8 cellular contexts compared by ENCODE assay signal in the genomic region with DNA sequence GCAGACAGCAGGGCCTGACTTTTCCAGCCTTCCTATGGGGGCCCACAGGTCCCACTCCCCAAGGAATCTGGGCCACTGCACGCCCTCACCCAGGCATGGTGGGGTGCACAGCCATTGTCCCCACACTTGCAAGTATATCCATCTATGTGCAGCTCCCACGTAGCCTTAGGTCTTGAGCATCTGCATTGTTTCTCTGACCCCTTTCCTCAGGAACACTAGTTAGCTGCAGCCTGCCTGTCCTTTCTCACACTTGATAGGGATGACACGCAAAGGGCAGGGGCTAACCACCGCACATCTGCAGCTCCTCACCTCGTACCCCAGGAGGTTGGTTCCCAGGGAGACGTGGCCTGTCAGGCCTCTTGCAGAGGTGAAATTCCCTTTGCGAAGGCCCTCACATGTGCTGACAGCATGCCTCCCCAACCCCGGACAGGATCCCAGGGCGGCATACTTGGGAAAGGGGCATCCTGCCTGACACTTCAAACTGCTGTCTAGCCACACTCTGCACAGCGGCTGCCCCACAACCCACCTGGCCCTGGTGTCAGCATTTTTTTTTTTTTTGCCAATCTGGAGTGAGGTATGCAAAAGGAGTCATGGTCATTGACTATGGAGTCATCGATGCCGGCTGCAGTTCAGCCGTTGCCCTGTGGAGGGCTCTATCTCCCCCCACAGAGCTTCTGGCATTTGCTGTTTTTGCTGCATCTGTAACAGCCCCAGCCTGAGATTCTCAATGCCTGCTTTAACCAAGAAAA. TPM values are rescaled to one million over a fixed set of nuclear protein-coding genes. Genes with fewer than 3 reads are reported as not detected.
DNase-seq lines count a peak whose midpoint lies in the region; ATAC-seq and TF ChIP-seq lines count a peak whose summit lies in the region.

No MANE protein-coding gene starts in this region.

- H3K27ac ChIP-seq in CD4-positive, alpha-beta memory T cell (ENCODE audit: low read depth, low read length) = no peak overlapping the region
- no peak overlapping the region for H3K27ac ChIP-seq in neural progenitor cell

- no peaks in the 10 kb centered on the region for H3K27me3 Mint-ChIP-seq in CD4-positive, alpha-beta memory T cell
- peaks cover 12% of the 10 kb centered on the region for H3K27me3 Mint-ChIP-seq in activated CD8-positive, alpha-beta memory T cell treated with anti-CD3 and anti-CD28 coated beads, Interleukin-2, amount 10 ng/mL, durations not matched to agents 7 days and 5 days
- H3K27me3 Mint-ChIP-seq in neural progenitor cell (ENCODE audit: insufficient read depth, low read depth) = peaks cover 5% of the 10 kb centered on the region

- no peaks in the 10 kb centered on the region for H3K27me3 ChIP-seq in CD4-positive, alpha-beta memory T cell (ENCODE audit: insufficient read depth, low read length)
- peaks cover 5% of the 10 kb centered on the region for H3K27me3 ChIP-seq in neural progenitor cell

- H3K4me1 ChIP-seq in CD4-positive, alpha-beta memory T cell (ENCODE audit: insufficient read depth, low read length) = peaks cover 32% of the 10 kb centered on the region
- H3K4me1 ChIP-seq in neural progenitor cell = peaks cover 13% of the 10 kb centered on the region

- H3K36me3 Mint-ChIP-seq in CD4-positive, alpha-beta memory T cell = peaks cover 0 to 10% of the 10 kb centered on the region in 2 donors
- peaks cover 11% of the 10 kb centered on the region for H3K36me3 Mint-ChIP-seq in activated CD8-positive, alpha-beta memory T cell treated with anti-CD3 and anti-CD28 coated beads, Interleukin-2, amount 10 ng/mL, durations not matched to agents 7 days and 5 days
- no peaks in the 10 kb centered on the region for H3K36me3 Mint-ChIP-seq in neural progenitor cell

- CTCF ChIA-PET in CD4-positive, alpha-beta memory T cell (lab: Charles Lee; ENCODE audit: partially characterized antibody) = interaction anchor here (1.2 to 1.7 kb wide), 5 partner anchors 33 to 225 kb away, joined by 3 to 4 read pairs (median 4); no protein-coding TSS in a partner anchor
- CTCF ChIA-PET in activated CD8-positive, alpha-beta memory T cell treated with anti-CD3 and anti-CD28 coated beads, Interleukin-2, amount 10 ng/mL, durations not matched to agents 7 days and 5 days (lab: Charles Lee) = interaction anchor here (1.1 to 2.7 kb wide), 7 partner anchors 30 to 227 kb away, joined by 3 to 8 read pairs (median 5); no protein-coding TSS in a partner anchor

- peaks cover 29% of the 10 kb centered on the region for H4K20me1 ChIP-seq in neural progenitor cell (ENCODE audit: low read depth)

- POLR2A ChIA-PET in CD4-positive, alpha-beta memory T cell (lab: Charles Lee; ENCODE audit: partially characterized antibody) = interaction anchor here (1.2 to 1.5 kb wide), 2 partner anchors 32 to 58 kb away, joined by 4 to 5 read pairs; no protein-coding TSS in a partner anchor

- no peak for ATAC-seq in activated CD8-positive, alpha-beta memory T cell treated with anti-CD3 and anti-CD28 coated beads, Interleukin-2, amount 10 ng/mL, durations not matched to agents 7 days and 5 days
- no peak for ATAC-seq in GM21825 (IDR thresholded peaks at IDR 0.05; ENCODE audit: unreplicated experiment)

- H3K9me3 ChIP-seq in CD4-positive, alpha-beta memory T cell (ENCODE audit: control insufficient read depth in 1 of 2, low read length in 2 of 2) = no peaks in the 10 kb centered on the region
- no peaks in the 10 kb centered on the region for H3K9me3 ChIP-seq in neural progenitor cell (ENCODE audit: low read depth)

- H3K27ac Mint-ChIP-seq in CD4-positive, alpha-beta memory T cell = peak overlapping the region; percentile 53 to 83 (median 73)
- no peak overlapping the region for H3K27ac Mint-ChIP-seq in activated CD8-positive, alpha-beta memory T cell treated with anti-CD3 and anti-CD28 coated beads, Interleukin-2, amount 10 ng/mL, durations not matched to agents 7 days and 5 days
- H3K27ac Mint-ChIP-seq in neural progenitor cell = peak overlapping the region; percentile 66

- TF ChIP-seq POLR2A in GM19193 (IDR thresholded peaks at IDR 0.05; ENCODE audit: extremely low read depth, insufficient read depth, insufficient read length) = peak; percentile 5

- no peaks in the 10 kb centered on the region for H3K9me3 Mint-ChIP-seq in CD4-positive, alpha-beta memory T cell
- no peaks in the 10 kb centered on the region for H3K9me3 Mint-ChIP-seq in activated CD8-positive, alpha-beta memory T cell treated with anti-CD3 and anti-CD28 coated beads, Interleukin-2, amount 10 ng/mL, durations not matched to agents 7 days and 5 days (ENCODE audit: low read depth)
- no peaks in the 10 kb centered on the region for H3K9me3 Mint-ChIP-seq in neural progenitor cell

- H3K79me2 ChIP-seq in neural progenitor cell (ENCODE audit: low read depth) = peaks cover 17% of the 10 kb centered on the region

- H3K4me3 Mint-ChIP-seq in CD4-positive, alpha-beta memory T cell = peak overlapping the region; percentile 51 to 87 (median 62)
- H3K4me3 Mint-ChIP-seq in activated CD8-positive, alpha-beta memory T cell treated with anti-CD3 and anti-CD28 coated beads, Interleukin-2, amount 10 ng/mL, durations not matched to agents 7 days and 5 days = no peak overlapping the region
- peak overlapping the region; percentile 77 for H3K4me3 Mint-ChIP-seq in neural progenitor cell

- TF ChIP-seq CTCF in fibroblast of pulmonary artery (IDR thresholded peaks at IDR 0.05; ENCODE audit: low read length, missing control alignments) = peak; percentile 86
- peak; percentile 66 for TF ChIP-seq CTCF in neural progenitor cell (IDR thresholded peaks at IDR 0.05)

- intact Hi-C loops in CD4-positive, alpha-beta memory T cell (cut with micrococcal nuclease) = no loop called here

- DNase-seq in CD4-positive, alpha-beta memory T cell = peak in 4 of 5 donors; percentile 31 to 41 (median 34)
- DNase-seq in NCI-H2196 treated with DMSO at 0.1 percent for 48 hours (lab: John Stamatoyannopoulos, UW; ENCODE audit: unreplicated experiment) = peak; percentile 39
- DNase-seq in activated CD8-positive, alpha-beta memory T cell treated with anti-CD3 and anti-CD28 coated beads, Interleukin-2, amount 10 ng/mL, durations not matched to agents 7 days and 5 days = peak; percentile 62
- peak; percentile 67 for DNase-seq in fibroblast of pulmonary artery (ENCODE audit: low read depth)
- peak; percentile 53 for DNase-seq in neural progenitor cell (ENCODE audit: low spot score)
- no peak for DNase-seq in GOT3 (lab: John Stamatoyannopoulos, UW)

- no peak overlapping the region for H3K9ac ChIP-seq in neural progenitor cell

- no peak overlapping the region for H3K4me3 ChIP-seq in CD4-positive, alpha-beta memory T cell (ENCODE audit: low read length in 2 of 2)
- H3K4me3 ChIP-seq in fibroblast of pulmonary artery (replicated peaks; ENCODE audit: low read depth, low read length) = no peak overlapping the region
- H3K4me3 ChIP-seq in neural progenitor cell = no peak overlapping the region

- peaks cover 29% of the 10 kb centered on the region for H3F3A ChIP-seq in neural progenitor cell (ENCODE audit: low read depth)

- peaks cover 17 to 50% (median 32%) of the 10 kb centered on the region in 4 donors for H3K4me1 Mint-ChIP-seq in CD4-positive, alpha-beta memory T cell
- H3K4me1 Mint-ChIP-seq in activated CD8-positive, alpha-beta memory T cell treated with anti-CD3 and anti-CD28 coated beads, Interleukin-2, amount 10 ng/mL, durations not matched to agents 7 days and 5 days = peaks cover 28% of the 10 kb centered on the region
- peaks cover 33% of the 10 kb centered on the region for H3K4me1 Mint-ChIP-seq in neural progenitor cell

- no peak overlapping the region for H2AFZ ChIP-seq in neural progenitor cell (replicated peaks)

- peaks cover 10% of the 10 kb centered on the region for H3K36me3 ChIP-seq in CD4-positive, alpha-beta memory T cell (ENCODE audit: insufficient read depth, low read length)
- no peaks in the 10 kb centered on the region for H3K36me3 ChIP-seq in neural progenitor cell

- H3K4me2 ChIP-seq in neural progenitor cell = no peak overlapping the region

RNA-seq across cellular contexts. Expression of a gene that starts 5.0 kb away (rescaled TPM):
- total RNA-seq in CD4-positive, alpha-beta memory T cell = 10 to 100 TPM; 32.4 to 34.1 TPM
- polyA plus RNA-seq in CD4-positive, alpha-beta memory T cell = 10 to 100 TPM; 22.6 to 26.9 TPM
- 10 to 100 TPM; 17.7 to 24.1 TPM for total RNA-seq in activated CD8-positive, alpha-beta memory T cell treated with anti-CD3 and anti-CD28 coated beads, Interleukin-2, amount 10 ng/mL, durations not matched to agents 7 days and 5 days
- 7.5 and 13.6 TPM in 2 replicates for total RNA-seq in neural progenitor cell (ENCODE audit: low replicate concordance)

RNA-seq across cellular contexts. Expression of a gene that starts 5.2 kb away (rescaled TPM):
- total RNA-seq in CD4-positive, alpha-beta memory T cell = 10 to 100 TPM; 27.0 to 30.5 TPM
- polyA plus RNA-seq in CD4-positive, alpha-beta memory T cell = 10 to 100 TPM; 46.6 to 53.6 TPM
- 10 to 100 TPM; 33.9 to 35.3 TPM for total RNA-seq in activated CD8-positive, alpha-beta memory T cell treated with anti-CD3 and anti-CD28 coated beads, Interleukin-2, amount 10 ng/mL, durations not matched to agents 7 days and 5 days
- 52.8 and 54.8 TPM in 2 replicates for total RNA-seq in neural progenitor cell (ENCODE audit: low replicate concordance)
